Comparison of ENCODE assay signal across 32 cellular contexts in genomic region chr11:66341502-66342126, GRCh38. TPM values are rescaled to one million over a fixed set of nuclear protein-coding genes. Genes with fewer than 3 reads are reported as not detected.
A peak's percentile ranks its signal among the peaks of the same experiment; 100 is the strongest.
DNase-seq lines count a peak whose midpoint lies in the region; ATAC-seq and TF ChIP-seq lines count a peak whose summit lies in the region.
"Had no signal": no experiment of that assay in that cellular context is flagged by ENCODE, and none has a peak within 500 bp of the region (broad histone marks: within the 10 kb centered on the region; RNA-seq: fewer than 3 reads in every experiment).

No MANE protein-coding gene starts in this region.

- POLR2A ChIA-PET in T-cell (lab: Charles Lee): no interaction called here

- H4K20me1 ChIP-seq in hepatocyte (ENCODE audit: insufficient read depth, poor library complexity, severe bottlenecking): no peaks in the 10 kb centered on the region

- H3K4me3 ChIP-seq in right atrium auricular region: no peak overlapping the region
- H3K4me3 ChIP-seq in lower lobe of right lung: no peak overlapping the region
- no peak overlapping the region for H3K4me3 ChIP-seq in upper lobe of right lung
- no peak overlapping the region for H3K4me3 ChIP-seq in hepatocyte
- H3K4me3 ChIP-seq: BLaER1, HAP-1, prostate gland, testis had no signal

- H3K27me3 Mint-ChIP-seq in T-cell: no peaks in the 10 kb centered on the region
- H3K27me3 Mint-ChIP-seq: activated CD4-positive, alpha-beta T cell treated with anti-CD3 and anti-CD28 coated beads, Interleukin-2, amount 10 ng/mL, durations not matched to agents 24 days and 14 days; activated CD8-positive, alpha-beta memory T cell treated with anti-CD3 and anti-CD28 coated beads, Interleukin-2, amount 10 ng/mL, durations not matched to agents 7 days and 5 days had no signal

- no peak overlapping the region for H2AFZ ChIP-seq in hepatocyte

- peak; percentile 60 for DNase-seq in Right ventricle myocardium inferior (ENCODE audit: missing footprints)
- DNase-seq in right atrium auricular region (ENCODE audit: low spot score): no peak
- no peak for DNase-seq in T-cell
- peak; percentile 39 for DNase-seq in lower lobe of right lung
- peak; percentile 46 for DNase-seq in upper lobe of right lung
- no peak for DNase-seq in NCI-H2227 (lab: John Stamatoyannopoulos, UW; ENCODE audit: unreplicated experiment)
- DNase-seq in activated gamma-delta T cell treated with Interleukin-2 at 50 U/mL for 16 hours: no peak
- DNase-seq in hepatocyte (ENCODE audit: low spot score): no peak
- DNase-seq: activated CD4-positive, alpha-beta T cell treated with anti-CD3 and anti-CD28 coated beads, Interleukin-2, amount 10 ng/mL, durations not matched to agents 24 days and 14 days; activated CD8-positive, alpha-beta memory T cell treated with anti-CD3 and anti-CD28 coated beads, Interleukin-2, amount 10 ng/mL, durations not matched to agents 7 days and 5 days; activated naive CD4-positive, alpha-beta T cell; activated T-cell treated with anti-CD3 and anti-CD28 coated beads, Interleukin-2, amount 50 U/mL, for 48 hours; brain microvascular endothelial cell; Caco-2; DMS79 treated with DMSO at 0.1 percent for 48 hours; effector memory CD4-positive, alpha-beta T cell; erythroblast; GF-D8; KG1; NCI-H1417 treated with DMSO at 0.1 percent for 48 hours; NCI-H2081; stimulated activated CD4-positive, alpha-beta T cell treated with anti-CD3 and anti-CD28 coated beads, Interleukin-15, amount 100 ng/mL, for 24 hours; stimulated activated naive CD8-positive, alpha-beta T cell treated with anti-CD3 and anti-CD28 coated beads, Interleukin-15, Interleukin-2, amounts not matched to agents 100 U/mL and 50 U/mL, for 24 hours; testis had no signal

- ATAC-seq in Right ventricle myocardium inferior: no peak
- ATAC-seq in T-cell (replicated peaks in 1 of 4): no peak
- ATAC-seq in lower lobe of right lung: no peak
- ATAC-seq in upper lobe of right lung: no peak
- ATAC-seq: activated CD8-positive, alpha-beta memory T cell treated with anti-CD3 and anti-CD28 coated beads, Interleukin-2, amount 10 ng/mL, durations not matched to agents 7 days and 5 days; stimulated activated naive CD8-positive, alpha-beta T cell treated with anti-CD3 and anti-CD28 coated beads, Interleukin-15, Interleukin-2, amounts not matched to agents 100 U/mL and 50 U/mL, for 24 hours had no signal

- no peaks in the 10 kb centered on the region for H3K9me2 ChIP-seq in hepatocyte (replicated peaks; ENCODE audit: insufficient read depth)

- 97% methylated on average over 21 of the region's 21 CpGs for WGBS in hepatocyte (ENCODE audit: low lambda C conversion rate, missing lambda C conversion rate)

- CTCF ChIA-PET in T-cell (lab: Charles Lee): no interaction called here

- no peaks in the 10 kb centered on the region for H3K9me3 Mint-ChIP-seq in T-cell
- H3K9me3 Mint-ChIP-seq: activated CD4-positive, alpha-beta T cell treated with anti-CD3 and anti-CD28 coated beads, Interleukin-2, amount 10 ng/mL, durations not matched to agents 24 days and 14 days; T-helper 2 cell treated with Interferon-gamma antibody and Interleukin-4, amounts not matched to agents 5 μg/mL and 100 μg/mL, for 36 hours had no signal

- no peak overlapping the region for H3K27ac Mint-ChIP-seq in T-cell
- H3K27ac Mint-ChIP-seq: activated CD4-positive, alpha-beta T cell treated with anti-CD3 and anti-CD28 coated beads, Interleukin-2, amount 10 ng/mL, durations not matched to agents 24 days and 14 days; activated CD8-positive, alpha-beta memory T cell treated with anti-CD3 and anti-CD28 coated beads, Interleukin-2, amount 10 ng/mL, durations not matched to agents 7 days and 5 days; T-helper 2 cell treated with Interferon-gamma antibody and Interleukin-4, amounts not matched to agents 5 μg/mL and 100 μg/mL, for 36 hours had no signal

- H3K79me2 ChIP-seq in hepatocyte: peaks cover 34% of the 10 kb centered on the region

- H3K27me3 ChIP-seq in right atrium auricular region (no peaks in the 10 kb centered on the region), lower lobe of right lung (ENCODE audit: low read depth) (no peaks in the 10 kb centered on the region), upper lobe of right lung (no peaks in the 10 kb centered on the region), hepatocyte (no peaks in the 10 kb centered on the region)
- H3K27me3 ChIP-seq: BLaER1, brain microvascular endothelial cell, testis had no signal

- no peak overlapping the region for H3K4me2 ChIP-seq in hepatocyte
- H3K4me2 ChIP-seq: BLaER1 had no signal

- H3K27ac ChIP-seq in right atrium auricular region (no peak overlapping the region), lower lobe of right lung (no peak overlapping the region), upper lobe of right lung (no peak overlapping the region), hepatocyte (no peak overlapping the region)
- H3K27ac ChIP-seq: BLaER1, brain microvascular endothelial cell, neutrophil, prostate gland, testis, VCaP had no signal

- H3K4me3 Mint-ChIP-seq in T-cell: peak overlapping the region in 2 of 3 donors; percentile 29 to 37
- H3K4me3 Mint-ChIP-seq: activated CD4-positive, alpha-beta T cell treated with anti-CD3 and anti-CD28 coated beads, Interleukin-2, amount 10 ng/mL, durations not matched to agents 24 days and 14 days; activated CD8-positive, alpha-beta memory T cell treated with anti-CD3 and anti-CD28 coated beads, Interleukin-2, amount 10 ng/mL, durations not matched to agents 7 days and 5 days; T-helper 2 cell treated with Interferon-gamma antibody and Interleukin-4, amounts not matched to agents 5 μg/mL and 100 μg/mL, for 36 hours had no signal

- H3K36me3 ChIP-seq in right atrium auricular region (peaks cover 35% of the 10 kb centered on the region), lower lobe of right lung (peaks cover 57% of the 10 kb centered on the region), upper lobe of right lung (peaks cover 35% of the 10 kb centered on the region), hepatocyte (replicated peaks; ENCODE audit: insufficient read depth, low read depth) (no peaks in the 10 kb centered on the region)

- peaks cover 36 to 52% (median 51%) of the 10 kb centered on the region in 3 donors for H3K4me1 Mint-ChIP-seq in T-cell

- H3K36me3 Mint-ChIP-seq in T-cell: peaks cover 23% of the 10 kb centered on the region

- intact Hi-C loops in Right ventricle myocardium inferior (cut with DNase I) (no loop called here), lower lobe of right lung (cut with DNase I) (no loop called here), upper lobe of right lung (cut with DNase I) (no loop called here)

- H3K9me3 ChIP-seq in right atrium auricular region (no peaks in the 10 kb centered on the region), lower lobe of right lung (no peaks in the 10 kb centered on the region), upper lobe of right lung (no peaks in the 10 kb centered on the region), hepatocyte (ENCODE audit: low read depth) (no peaks in the 10 kb centered on the region)
- H3K9me3 ChIP-seq: BLaER1, Caco-2, HAP-1, neutrophil, prostate gland, testis had no signal

- TF ChIP-seq CTCF in right atrium auricular region (IDR thresholded peaks at IDR 0.05): no peak
- no peak for TF ChIP-seq CTCF in lower lobe of right lung (IDR thresholded peaks at IDR 0.05)
- no peak for TF ChIP-seq CTCF in upper lobe of right lung (IDR thresholded peaks at IDR 0.05)
- TF ChIP-seq CTCF in hepatocyte (IDR thresholded peaks at IDR 0.05; ENCODE audit: poor library complexity): no peak

- H3K4me1 ChIP-seq in right atrium auricular region (peaks cover 0 to 34% of the 10 kb centered on the region in 2 donors), lower lobe of right lung (peaks cover 39% of the 10 kb centered on the region), upper lobe of right lung (peaks cover 29% of the 10 kb centered on the region), hepatocyte (ENCODE audit: insufficient read depth) (peaks cover 24% of the 10 kb centered on the region)

RNA-seq across cellular contexts. Expression of gene BRMS1, which starts 3.3 kb away (rescaled TPM):
- 14.6 TPM for total RNA-seq in Right ventricle myocardium inferior
- total RNA-seq in right atrium auricular region: 10 to 100 TPM; 19.2 to 33.3 TPM
- total RNA-seq in T-cell: 10 to 100 TPM; 42.9 to 58.8 (median 54.8) TPM
- total RNA-seq in lower lobe of right lung: 37.8 TPM
- total RNA-seq in upper lobe of right lung: 32.1 TPM
- 34.5 and 39.7 TPM in 2 replicates for total RNA-seq in hepatocyte
- polyA plus RNA-seq in hepatocyte: 48.6 and 54.0 TPM in 2 replicates

RNA-seq across cellular contexts. Expression of gene RIN1, which starts 5.4 kb away (rescaled TPM):
- 1.6 TPM for total RNA-seq in Right ventricle myocardium inferior
- total RNA-seq in right atrium auricular region: 1 to 10 TPM; 1.0 to 5.9 TPM
- 10 to 100 TPM in 2 of 5 donors, 1 to 10 TPM in 3; 5.0 to 11.7 (median 8.3) TPM for total RNA-seq in T-cell
- total RNA-seq in lower lobe of right lung: 8.2 TPM
- 7.4 TPM for total RNA-seq in upper lobe of right lung
- 4.3 and 6.2 TPM in 2 replicates for total RNA-seq in hepatocyte
- 9.5 and 12.8 TPM in 2 replicates for polyA plus RNA-seq in hepatocyte

RNA-seq across cellular contexts. Expression of gene B4GAT1, which starts 5.8 kb away (rescaled TPM):
- total RNA-seq in Right ventricle myocardium inferior (49.0 TPM), right atrium auricular region (10 to 100 TPM; 61.1 to 64.3 TPM), T-cell (1 to 10 TPM; 4.0 to 9.2 (median 7.9) TPM), lower lobe of right lung (22.6 TPM), upper lobe of right lung (27.4 TPM), hepatocyte (41.5 and 41.9 TPM in 2 replicates)
- polyA plus RNA-seq in hepatocyte: 37.4 and 40.8 TPM in 2 replicates

RNA-seq across cellular contexts. Expression of gene CD248, which starts 24.8 kb away (rescaled TPM):
- 26.7 TPM for total RNA-seq in Right ventricle myocardium inferior
- 10 to 100 TPM in 1 of 2 donors, 1 to 10 TPM in 1; 7.6 to 10.7 TPM for total RNA-seq in right atrium auricular region
- total RNA-seq in T-cell: 10 to 100 TPM in 2 of 5 donors, 1 to 10 TPM in 3; 2.5 to 14.7 (median 8.7) TPM
- total RNA-seq in lower lobe of right lung: 28.7 TPM
- 10.0 TPM for total RNA-seq in upper lobe of right lung
- total RNA-seq in hepatocyte: 19.9 and 24.6 TPM in 2 replicates
- polyA plus RNA-seq in hepatocyte: 210 and 250 TPM in 2 replicates
- total RNA-seq: activated CD4-positive, alpha-beta T cell treated with anti-CD3 and anti-CD28 coated beads, Interleukin-2, amount 10 ng/mL, durations not matched to agents 24 days and 14 days; HT1080; RPMI7951 had no signal

RNA-seq across cellular contexts. Expression of gene SLC29A2, which starts 29.9 kb away (rescaled TPM):
- total RNA-seq in Right ventricle myocardium inferior (16.8 TPM), right atrium auricular region (10 to 100 TPM; 16.9 to 19.9 TPM), T-cell (10 to 100 TPM in 3 of 5 donors, 1 to 10 TPM in 2; 8.5 to 14.7 (median 14.4) TPM), lower lobe of right lung (10.6 TPM), upper lobe of right lung (14.2 TPM), hepatocyte (7.4 and 11.3 TPM in 2 replicates)
- 20.2 and 27.1 TPM in 2 replicates for polyA plus RNA-seq in hepatocyte

Comparison
In these comparisons a context has a peak if more than half of its experiments do, and no peak if none do; other contexts are left out.
1. DNase-seq: peak in Right ventricle myocardium inferior (single experiment), lower lobe of right lung (single experiment) and upper lobe of right lung (single experiment); none in right atrium auricular region (single experiment), T-cell (0 of 34), NCI-H2227 (single experiment), activated gamma-delta T cell treated with Interleukin-2 at 50 U/mL for 16 hours (single experiment) and hepatocyte (single experiment).